Comparison of ENCODE assay signal across 8 cellular contexts in genomic region chr16:2124377-2124693, GRCh38. TPM values are rescaled to one million over a fixed set of nuclear protein-coding genes. Genes with fewer than 3 reads are reported as not detected.
A peak's percentile ranks its signal among the peaks of the same experiment; 100 is the strongest.
DNase-seq lines count a peak whose midpoint lies in the region; ATAC-seq and TF ChIP-seq lines count a peak whose summit lies in the region.
"Not testable (repeated sequence)": the region's sequence is repeated elsewhere in the genome, so short reads cannot be mapped to it uniquely, and the experiment has no call there.

No MANE protein-coding gene starts in this region.

- H3K27me3 ChIP-seq in Panc1 (ENCODE audit: control insufficient read depth, insufficient read depth, low read length); body of pancreas; esophagus (ENCODE audit: control insufficient read depth in 1 of 2, insufficient read depth in 2 of 2, low read length in 2 of 2); right cardiac atrium (ENCODE audit: control insufficient read depth, insufficient read depth); mucosa of rectum (ENCODE audit: control insufficient read depth in 2 of 2, insufficient read depth in 2 of 2, low read length in 2 of 2); skeletal muscle tissue (ENCODE audit: control insufficient read depth in 3 of 3, insufficient read depth in 3 of 3, low read length in 3 of 3): not testable (repeated sequence)

- BruUV-seq in Panc1 (replicated peaks; lab: Mats Ljungman, UMichigan), result not testable (repeated sequence)

- H3K4me3 ChIP-seq in Panc1 (ENCODE audit: low read depth in 2 of 2, low read length in 2 of 2) (peak overlapping the region; percentile 15 to 26; a peak in 3 of 4 replicates), skeletal muscle tissue (ENCODE audit: low read length in 3 of 3) (peak overlapping the region in 2 of 3 donors; percentile 56 to 67), urinary bladder (ENCODE audit: low read depth, low read length) (peak overlapping the region; percentile 31)
- H3K4me3 ChIP-seq in body of pancreas; esophagus (ENCODE audit: low read depth in 1 of 2, low read length in 2 of 2); right cardiac atrium (ENCODE audit: low read length); mucosa of rectum (ENCODE audit: low read length in 2 of 2): not testable (repeated sequence)

- DNase-seq in Panc1 (ENCODE audit: low read depth, low spot score); body of pancreas: not testable (repeated sequence)
- peak in 1 of 3 donors; percentile 75 for DNase-seq in right cardiac atrium

- H3K27ac ChIP-seq in Panc1 (ENCODE audit: low read length), result peak overlapping the region; percentile 91
- peak overlapping the region in 3 of 4 donors; percentile 23 to 72 (median 59) for H3K27ac ChIP-seq in body of pancreas
- peak overlapping the region; percentile 81 to 91 for H3K27ac ChIP-seq in esophagus (ENCODE audit: low read depth in 2 of 2, low read length in 1 of 2)
- peak overlapping the region; percentile 98 for H3K27ac ChIP-seq in right cardiac atrium (ENCODE audit: low read length)
- peak overlapping the region; percentile 82 to 84 for H3K27ac ChIP-seq in mucosa of rectum (ENCODE audit: low read depth in 2 of 2, low read length in 2 of 2)
- peak overlapping the region; percentile 90 for H3K27ac ChIP-seq in skeletal muscle tissue (ENCODE audit: low read depth, low read length)
- peak overlapping the region; percentile 96 for H3K27ac ChIP-seq in urinary bladder (ENCODE audit: low read depth)

- intact Hi-C loops in Panc1 (cut with micrococcal nuclease; ENCODE audit: unreplicated experiment); body of pancreas (cut with DNase I); right cardiac atrium (cut with DNase I): not testable (repeated sequence)

- TF ChIP-seq CTCF in Panc1 (IDR thresholded peaks at IDR 0.05); body of pancreas (IDR thresholded peaks at IDR 0.05): not testable (repeated sequence)

- not testable (repeated sequence) for TF ChIP-seq POLR2A in body of pancreas (IDR thresholded peaks at IDR 0.05)

- H3K9ac ChIP-seq in ES-I3 (ENCODE audit: low read depth, low read length) (peak overlapping the region; percentile 33; the same call in 1 of the 2 replicates), mucosa of rectum (ENCODE audit: low read depth in 1 of 2, low read length in 2 of 2) (peak overlapping the region in 1 of 2 donors; percentile 54), skeletal muscle tissue (ENCODE audit: low read depth in 1 of 3, low read length in 3 of 3) (peak overlapping the region; percentile 43 to 87 (median 79))

- H3K4me1 ChIP-seq in ES-I3 (ENCODE audit: insufficient read depth, low read length) (peaks cover 17% of the 10 kb centered on the region; the same call in 1 of the 2 replicates), Panc1 (ENCODE audit: control insufficient read depth, insufficient read depth, low read length) (peaks cover 50% of the 10 kb centered on the region), body of pancreas (peaks cover 36% of the 10 kb centered on the region), esophagus (ENCODE audit: control insufficient read depth in 2 of 2, insufficient read depth in 2 of 2, low read length in 1 of 2) (peaks cover 8 to 40% of the 10 kb centered on the region in 2 donors), right cardiac atrium (ENCODE audit: control insufficient read depth, insufficient read depth, low read length) (peaks cover 10% of the 10 kb centered on the region), mucosa of rectum (ENCODE audit: control insufficient read depth in 2 of 2, insufficient read depth in 2 of 2, low read length in 2 of 2) (peaks cover 15 to 28% of the 10 kb centered on the region in 2 donors), skeletal muscle tissue (ENCODE audit: control insufficient read depth in 3 of 3, insufficient read depth in 3 of 3, low read length in 3 of 3) (peaks cover 62 to 75% (median 70%) of the 10 kb centered on the region in 3 donors)
- not testable (repeated sequence) for H3K4me1 ChIP-seq in urinary bladder (ENCODE audit: insufficient read depth)

- H3K36me3 ChIP-seq in ES-I3 (ENCODE audit: insufficient read depth, low read length); Panc1 (ENCODE audit: control insufficient read depth, insufficient read depth, low read length); body of pancreas (replicated peaks in 1 of 2; ENCODE audit: insufficient read depth in 1 of 2, low read depth in 2 of 2); esophagus (ENCODE audit: control insufficient read depth in 2 of 2, insufficient read depth in 2 of 2, low read length in 1 of 2); mucosa of rectum (ENCODE audit: control insufficient read depth in 2 of 2, insufficient read depth in 2 of 2, low read length in 2 of 2); skeletal muscle tissue (ENCODE audit: control insufficient read depth in 3 of 3, insufficient read depth in 3 of 3, low read length in 3 of 3); urinary bladder (ENCODE audit: insufficient read depth): not testable (repeated sequence)

- ATAC-seq in Panc1 (peak; percentile 13), right cardiac atrium (peak; percentile 1 to 3)
- not testable (repeated sequence) for ATAC-seq in body of pancreas

- H3K9me3 ChIP-seq in ES-I3 (ENCODE audit: control insufficient read depth, insufficient read depth, low read length); Panc1 (ENCODE audit: control insufficient read depth, insufficient read depth, low read depth, low read length); body of pancreas; esophagus (ENCODE audit: control insufficient read depth in 2 of 2, insufficient read depth in 1 of 2, low read depth in 1 of 2, low read length in 1 of 2); right cardiac atrium (ENCODE audit: control insufficient read depth, low read length); mucosa of rectum (ENCODE audit: control insufficient read depth in 2 of 2, low read length in 2 of 2); skeletal muscle tissue (ENCODE audit: control insufficient read depth in 3 of 3, low read length in 3 of 3): not testable (repeated sequence)

- in situ Hi-C loops in Panc1 (cut with HindIII; ENCODE audit: low pct_unique_long_range_greater_than_20kb, low sequenced_read_pairs), result not testable (repeated sequence)

- 50 to 65% methylated on average over 3 to 6 of the region's 11 CpGs for WGBS in body of pancreas, 2 donors
- WGBS in esophagus, 2 donors, result 26 to 30% methylated on average over 8 to 11 of the region's 11 CpGs
- WGBS in right cardiac atrium, result 4% methylated on average over 11 of the region's 11 CpGs
- WGBS in urinary bladder, result 10% methylated on average over 11 of the region's 11 CpGs

- CTCF ChIA-PET in Panc1 (lab: Charles Lee), result not testable (repeated sequence)

- POLR2A ChIA-PET in Panc1 (lab: Charles Lee), result not testable (repeated sequence)

RNA-seq across cellular contexts. Expression of gene PKD1, which starts 11.4 kb away (rescaled TPM):
- total RNA-seq in Panc1 (2021; ENCODE audit: unreplicated experiment) (279 TPM), body of pancreas (100 to 1,000 TPM in 1 of 2 donors, 10 to 100 TPM in 1; 78.9 to 237 TPM), right cardiac atrium (100 to 1,000 TPM in 2 of 4 donors, 10 to 100 TPM in 2; 95.9 to 111 (median 99.1) TPM), skeletal muscle tissue (88.7 TPM), urinary bladder (79.5 TPM)
- 412 TPM for polyA plus RNA-seq in Panc1 (2012; ENCODE audit: insufficient read length)
- polyA plus RNA-seq in esophagus (10 to 100 TPM; 40.5 to 78.0 TPM), right cardiac atrium (98.4 TPM), urinary bladder (197 TPM)

RNA-seq across cellular contexts. Expression of gene RAB26, which starts 24.1 kb away (rescaled TPM):
- total RNA-seq in Panc1 (2021; ENCODE audit: unreplicated experiment) (92.2 TPM), body of pancreas (10 to 100 TPM; 25.4 to 28.8 TPM), right cardiac atrium (under 1 TPM in 3 of 4 donors, not detected in 1; 0.24 to 0.89 (median 0.88) TPM), skeletal muscle tissue (not detected), urinary bladder (0.63 TPM)
- 136 TPM for polyA plus RNA-seq in Panc1 (2012; ENCODE audit: insufficient read length)
- polyA plus RNA-seq in esophagus (1 to 10 TPM; 1.1 to 4.7 TPM), right cardiac atrium (0.95 TPM), urinary bladder (0.63 TPM)

RNA-seq across cellular contexts. Expression of gene TRAF7, which starts 31.2 kb away (rescaled TPM):
- 108 TPM for total RNA-seq in Panc1 (2021; ENCODE audit: unreplicated experiment)
- polyA plus RNA-seq in Panc1 (2012; ENCODE audit: insufficient read length), result 116 TPM
- 10 to 100 TPM; 22.7 to 29.3 TPM for total RNA-seq in body of pancreas
- 10 to 100 TPM; 40.1 to 41.5 TPM for polyA plus RNA-seq in esophagus
- total RNA-seq in right cardiac atrium, result 10 to 100 TPM; 26.1 to 39.2 (median 33.0) TPM
- 17.7 TPM for polyA plus RNA-seq in right cardiac atrium
- total RNA-seq in skeletal muscle tissue, result 24.0 TPM
- total RNA-seq in urinary bladder, result 21.9 TPM
- polyA plus RNA-seq in urinary bladder, result 57.0 TPM

Comparison
In these comparisons a context has a peak if more than half of its experiments do, and no peak if none do; other contexts are left out.
1. RNA of gene RAB26, which starts 24.1 kb away (total RNA-seq): 92.2 TPM in Panc1 (single experiment) and 25.4 to 28.8 TPM in body of pancreas; 0.24 to 0.89 TPM in right cardiac atrium, 0.63 TPM in urinary bladder (single experiment) and not detected in skeletal muscle tissue (single experiment); every median in the first group is over 10 times any median in the second.
2. Peak in every context shown above with its lines, with median percentiles within 50 percentile points of each other: H3K27ac ChIP-seq.